Comparison of ENCODE assay signal across 2 cellular contexts in genomic region chr9:122281368-122281767, GRCh38.
TF ChIP-seq lines count a peak whose summit lies in the region.

No MANE protein-coding gene starts in this region.

TF ChIP-seq in WTC11, 78 proteins besides CTCF, POLR2A, EP300 and RAD21:
- no peak for TF ChIP-seq TCF7 (CRISPR knock-in tag; IDR thresholded peaks at IDR 0.05; ENCODE audit: low read depth)
- no peak for TF ChIP-seq ZNF416 (CRISPR knock-in tag; IDR thresholded peaks at IDR 0.05)
- TF ChIP-seq, protein P1, sequence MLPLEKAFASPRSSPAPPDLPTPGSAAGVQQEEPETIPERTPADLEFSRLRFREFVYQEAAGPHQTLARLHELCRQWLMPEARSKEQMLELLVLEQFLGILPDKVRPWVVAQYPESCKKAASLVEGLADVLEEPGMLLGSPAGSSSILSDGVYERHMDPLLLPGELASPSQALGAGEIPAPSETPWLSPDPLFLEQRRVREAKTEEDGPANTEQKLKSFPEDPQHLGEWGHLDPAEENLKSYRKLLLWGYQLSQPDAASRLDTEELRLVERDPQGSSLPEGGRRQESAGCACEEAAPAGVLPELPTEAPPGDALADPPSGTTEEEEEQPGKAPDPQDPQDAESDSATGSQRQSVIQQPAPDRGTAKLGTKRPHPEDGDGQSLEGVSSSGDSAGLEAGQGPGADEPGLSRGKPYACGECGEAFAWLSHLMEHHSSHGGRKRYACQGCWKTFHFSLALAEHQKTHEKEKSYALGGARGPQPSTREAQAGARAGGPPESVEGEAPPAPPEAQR (CRISPR knock-in tag; IDR thresholded peaks at IDR 0.05) = no peak
- TF ChIP-seq, protein P2, sequence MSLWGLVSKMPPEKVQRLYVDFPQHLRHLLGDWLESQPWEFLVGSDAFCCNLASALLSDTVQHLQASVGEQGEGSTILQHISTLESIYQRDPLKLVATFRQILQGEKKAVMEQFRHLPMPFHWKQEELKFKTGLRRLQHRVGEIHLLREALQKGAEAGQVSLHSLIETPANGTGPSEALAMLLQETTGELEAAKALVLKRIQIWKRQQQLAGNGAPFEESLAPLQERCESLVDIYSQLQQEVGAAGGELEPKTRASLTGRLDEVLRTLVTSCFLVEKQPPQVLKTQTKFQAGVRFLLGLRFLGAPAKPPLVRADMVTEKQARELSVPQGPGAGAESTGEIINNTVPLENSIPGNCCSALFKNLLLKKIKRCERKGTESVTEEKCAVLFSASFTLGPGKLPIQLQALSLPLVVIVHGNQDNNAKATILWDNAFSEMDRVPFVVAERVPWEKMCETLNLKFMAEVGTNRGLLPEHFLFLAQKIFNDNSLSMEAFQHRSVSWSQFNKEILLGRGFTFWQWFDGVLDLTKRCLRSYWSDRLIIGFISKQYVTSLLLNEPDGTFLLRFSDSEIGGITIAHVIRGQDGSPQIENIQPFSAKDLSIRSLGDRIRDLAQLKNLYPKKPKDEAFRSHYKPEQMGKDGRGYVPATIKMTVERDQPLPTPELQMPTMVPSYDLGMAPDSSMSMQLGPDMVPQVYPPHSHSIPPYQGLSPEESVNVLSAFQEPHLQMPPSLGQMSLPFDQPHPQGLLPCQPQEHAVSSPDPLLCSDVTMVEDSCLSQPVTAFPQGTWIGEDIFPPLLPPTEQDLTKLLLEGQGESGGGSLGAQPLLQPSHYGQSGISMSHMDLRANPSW (CRISPR knock-in tag; conservative IDR thresholded peaks at IDR 0.05; ENCODE audit: low read depth) = no peak
- TF ChIP-seq SOX15 (CRISPR knock-in tag; IDR thresholded peaks at IDR 0.05) = no peak
- TF ChIP-seq ZNF423 (CRISPR knock-in tag; IDR thresholded peaks at IDR 0.05) = no peak
- TF ChIP-seq, protein P3, sequence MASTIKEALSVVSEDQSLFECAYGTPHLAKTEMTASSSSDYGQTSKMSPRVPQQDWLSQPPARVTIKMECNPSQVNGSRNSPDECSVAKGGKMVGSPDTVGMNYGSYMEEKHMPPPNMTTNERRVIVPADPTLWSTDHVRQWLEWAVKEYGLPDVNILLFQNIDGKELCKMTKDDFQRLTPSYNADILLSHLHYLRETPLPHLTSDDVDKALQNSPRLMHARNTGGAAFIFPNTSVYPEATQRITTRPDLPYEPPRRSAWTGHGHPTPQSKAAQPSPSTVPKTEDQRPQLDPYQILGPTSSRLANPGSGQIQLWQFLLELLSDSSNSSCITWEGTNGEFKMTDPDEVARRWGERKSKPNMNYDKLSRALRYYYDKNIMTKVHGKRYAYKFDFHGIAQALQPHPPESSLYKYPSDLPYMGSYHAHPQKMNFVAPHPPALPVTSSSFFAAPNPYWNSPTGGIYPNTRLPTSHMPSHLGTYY (CRISPR knock-in tag; IDR thresholded peaks at IDR 0.05) = no peak
- TF ChIP-seq USF2 (CRISPR knock-in tag; IDR thresholded peaks at IDR 0.05) = no peak
- TF ChIP-seq NR2C2 (CRISPR knock-in tag; IDR thresholded peaks at IDR 0.05) = no peak
- TF ChIP-seq, protein P4, sequence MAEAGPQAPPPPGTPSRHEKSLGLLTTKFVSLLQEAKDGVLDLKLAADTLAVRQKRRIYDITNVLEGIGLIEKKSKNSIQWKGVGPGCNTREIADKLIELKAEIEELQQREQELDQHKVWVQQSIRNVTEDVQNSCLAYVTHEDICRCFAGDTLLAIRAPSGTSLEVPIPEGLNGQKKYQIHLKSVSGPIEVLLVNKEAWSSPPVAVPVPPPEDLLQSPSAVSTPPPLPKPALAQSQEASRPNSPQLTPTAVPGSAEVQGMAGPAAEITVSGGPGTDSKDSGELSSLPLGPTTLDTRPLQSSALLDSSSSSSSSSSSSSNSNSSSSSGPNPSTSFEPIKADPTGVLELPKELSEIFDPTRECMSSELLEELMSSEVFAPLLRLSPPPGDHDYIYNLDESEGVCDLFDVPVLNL (CRISPR knock-in tag; IDR thresholded peaks at IDR 0.05; ENCODE audit: borderline replicate concordance, low read depth) = no peak
- no peak for TF ChIP-seq FOXJ3 (CRISPR knock-in tag; IDR thresholded peaks at IDR 0.05; ENCODE audit: borderline replicate concordance)
- no peak for TF ChIP-seq TEAD1 (CRISPR knock-in tag; IDR thresholded peaks at IDR 0.05)
- TF ChIP-seq JUN (CRISPR knock-in tag; IDR thresholded peaks at IDR 0.05) = no peak
- no peak for TF ChIP-seq JAZF1 (CRISPR knock-in tag; IDR thresholded peaks at IDR 0.05)
- TF ChIP-seq ZBTB21 (CRISPR knock-in tag; IDR thresholded peaks at IDR 0.05; ENCODE audit: borderline replicate concordance) = no peak
- no peak for TF ChIP-seq NFATC4 (CRISPR knock-in tag; IDR thresholded peaks at IDR 0.05)
- TF ChIP-seq ATF2 (CRISPR knock-in tag; IDR thresholded peaks at IDR 0.05; ENCODE audit: borderline replicate concordance, low read depth) = no peak

TF ChIP-seq in endothelial cell of umbilical vein, 7 proteins besides CTCF, POLR2A, EP300 and RAD21:
- TF ChIP-seq, protein P5, sequence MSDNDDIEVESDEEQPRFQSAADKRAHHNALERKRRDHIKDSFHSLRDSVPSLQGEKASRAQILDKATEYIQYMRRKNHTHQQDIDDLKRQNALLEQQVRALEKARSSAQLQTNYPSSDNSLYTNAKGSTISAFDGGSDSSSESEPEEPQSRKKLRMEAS (IDR thresholded peaks at IDR 0.05; ENCODE audit: insufficient read depth, insufficient read length) = no peak
- TF ChIP-seq POLR2AphosphoS5 (IDR thresholded peaks at IDR 0.05; ENCODE audit: insufficient read depth, low read depth, low read length) (no peak), EZH2 (IDR thresholded peaks at IDR 0.05; ENCODE audit: borderline replicate concordance, low read depth, low read length, severe bottlenecking) (no peak), MYC (IDR thresholded peaks at IDR 0.05; ENCODE audit: low read depth, low read length) (no peak), FOS (IDR thresholded peaks at IDR 0.05; ENCODE audit: borderline replicate concordance, insufficient read depth, low read length) (no peak), JUN (IDR thresholded peaks at IDR 0.05; ENCODE audit: borderline replicate concordance, insufficient read depth, insufficient read length, low read depth) (no peak), GATA2 (IDR thresholded peaks at IDR 0.05; ENCODE audit: insufficient read depth, insufficient read length, low read depth, low read length) (no peak)
